ENCODE assay signal across 10 cellular contexts in the genomic region with DNA sequence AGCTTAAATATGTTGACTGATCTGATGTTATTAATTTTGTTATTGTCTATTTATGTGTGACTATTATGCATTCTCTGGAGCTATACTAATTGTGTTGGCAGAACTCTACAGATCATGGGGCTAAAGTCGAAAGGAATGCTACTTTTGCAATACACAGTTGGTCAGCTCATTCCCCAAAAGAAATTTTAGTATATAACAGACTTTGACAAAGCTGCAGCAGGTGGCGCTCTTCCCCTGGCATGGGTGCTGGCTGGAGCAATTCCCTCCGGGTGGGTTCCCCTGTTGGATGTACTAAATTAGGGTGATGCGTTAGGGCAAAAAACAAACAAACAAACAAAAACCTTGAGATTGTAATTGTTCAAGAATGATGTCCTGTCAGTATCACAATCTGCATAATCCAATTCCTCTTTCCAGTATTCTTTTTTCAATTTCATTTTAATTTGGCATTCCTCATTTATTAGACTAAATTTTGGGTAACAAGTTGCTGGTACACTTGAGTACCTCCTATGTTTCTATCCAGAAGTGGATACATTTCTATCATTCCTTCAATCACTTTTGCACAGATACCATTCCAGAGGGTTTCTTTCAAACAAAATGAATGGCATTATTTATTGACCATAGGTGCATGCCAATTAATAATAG.
DNase-seq lines count a peak whose midpoint lies in the region; ATAC-seq and FAIRE-seq lines count a peak whose summit lies in the region.
"Had no signal": no experiment of that assay in that cellular context is flagged by ENCODE, and none has a peak within 500 bp of the region (broad histone marks: within the 10 kb centered on the region; RNA-seq: fewer than 3 reads in every experiment).

No MANE protein-coding gene starts in this region.

- H3K9me2 ChIP-seq in GM23248 (ENCODE audit: insufficient read depth), result no peaks in the 10 kb centered on the region

- CTCF ChIA-PET in activated CD8-positive, alpha-beta T cell treated with anti-CD3 and anti-CD28 coated beads, Interleukin-2, amount 10 ng/mL, durations not matched to agents 7 days and 5 days (lab: Charles Lee), result interaction anchor here (0.7 to 3.0 kb wide), 12 partner anchors 9 to 737 kb away, joined by 3 to 21 read pairs (median 5); no protein-coding TSS in a partner anchor

- H3K36me3 ChIP-seq in GM23248 (ENCODE audit: low read depth) (no peaks in the 10 kb centered on the region), iPS DF 6.9 (ENCODE audit: control insufficient read depth, insufficient read depth, low read length) (no peaks in the 10 kb centered on the region), aorta (ENCODE audit: control insufficient read depth in 1 of 2, insufficient read depth in 2 of 2, low read length in 1 of 2) (no peaks in the 10 kb centered on the region)

- no peaks in the 10 kb centered on the region for H3K4me1 ChIP-seq in GM23248 (ENCODE audit: insufficient read depth)
- H3K4me1 ChIP-seq in iPS DF 6.9 (ENCODE audit: control insufficient read depth, insufficient read depth, low read length), result no peaks in the 10 kb centered on the region
- no peaks in the 10 kb centered on the region for H3K4me1 ChIP-seq in aorta (ENCODE audit: control insufficient read depth in 1 of 2, insufficient read depth in 2 of 2, low read length in 2 of 2)

- no peak overlapping the region for H3K4me2 ChIP-seq in GM23248 (ENCODE audit: unreplicated experiment)

- no peaks in the 10 kb centered on the region for H3K79me2 ChIP-seq in GM23248 (ENCODE audit: insufficient read depth)

- no peak overlapping the region for H3K27ac Mint-ChIP-seq in activated CD8-positive, alpha-beta T cell treated with anti-CD3 and anti-CD28 coated beads, Interleukin-2, amount 10 ng/mL, durations not matched to agents 7 days and 5 days
- H3K27ac Mint-ChIP-seq: activated naive CD4-positive, alpha-beta T cell treated with anti-CD3 and anti-CD28 coated beads, Interleukin-2, amount 50 U/mL, for 72 hours; CD4-positive, CD25-positive, alpha-beta regulatory T cell had no signal

- H3K9me3 ChIP-seq in GM23248 (ENCODE audit: low read depth) (no peaks in the 10 kb centered on the region), iPS DF 6.9 (ENCODE audit: control insufficient read depth, insufficient read depth, low read length) (no peaks in the 10 kb centered on the region), aorta (ENCODE audit: control insufficient read depth, low read length) (no peaks in the 10 kb centered on the region)

- no peaks in the 10 kb centered on the region for H3F3A ChIP-seq in GM23248 (ENCODE audit: insufficient read depth)

- H3K27ac ChIP-seq in GM23248 (no peak overlapping the region), iPS DF 6.9 (ENCODE audit: low read length) (no peak overlapping the region), aorta (ENCODE audit: low read depth in 1 of 2, low read length in 2 of 2) (no peak overlapping the region)

- no peak overlapping the region for H3K4me3 Mint-ChIP-seq in activated CD8-positive, alpha-beta T cell treated with anti-CD3 and anti-CD28 coated beads, Interleukin-2, amount 10 ng/mL, durations not matched to agents 7 days and 5 days
- H3K4me3 Mint-ChIP-seq: CD4-positive, CD25-positive, alpha-beta regulatory T cell had no signal

- H3K27me3 ChIP-seq in GM23248 (replicated peaks; ENCODE audit: insufficient read depth) (0 out of 2 replicates have a peak, but pooled peaks cover 8% of the 10 kb centered on the region), iPS DF 6.9 (ENCODE audit: control insufficient read depth, insufficient read depth, low read length) (no peaks in the 10 kb centered on the region), aorta (ENCODE audit: control insufficient read depth in 1 of 2, insufficient read depth in 2 of 2, low read length in 1 of 2) (peaks cover 0 to 2% of the 10 kb centered on the region in 2 donors)

- no peak overlapping the region for H3K9ac ChIP-seq in GM23248

- WGBS in GM23248 (ENCODE audit: low coverage in 1 of 2, low lambda C conversion rate in 2 of 2, missing lambda C conversion rate in 2 of 2), 2 experiments, result 1 to 5% methylated on average over 4 of the region's 4 CpGs
- WGBS in iPS DF 6.9 (ENCODE audit: insufficient coverage, insufficient read length), result no CpG with 5 or more reads among the region's 4 CpGs
- WGBS in aorta, 2 donors, result 3 to 5% methylated on average over 4 of the region's 4 CpGs

- no peak for ATAC-seq in activated CD8-positive, alpha-beta T cell treated with anti-CD3 and anti-CD28 coated beads, Interleukin-2, amount 10 ng/mL, durations not matched to agents 7 days and 5 days
- ATAC-seq in aorta (ENCODE audit: low FRiP score), result no peak
- ATAC-seq: activated naive CD4-positive, alpha-beta T cell treated with anti-CD3 and anti-CD28 coated beads, Interleukin-2, amount 50 U/mL, for 72 hours had no signal

- H3K4me1 Mint-ChIP-seq in activated CD8-positive, alpha-beta T cell treated with anti-CD3 and anti-CD28 coated beads, Interleukin-2, amount 10 ng/mL, durations not matched to agents 7 days and 5 days (ENCODE audit: low read depth), result no peaks in the 10 kb centered on the region
- H3K4me1 Mint-ChIP-seq: CD4-positive, CD25-positive, alpha-beta regulatory T cell had no signal

- no peak overlapping the region for H3K4me3 ChIP-seq in GM23248
- H3K4me3 ChIP-seq in iPS DF 6.9 (ENCODE audit: low read length), result no peak overlapping the region
- no peak overlapping the region for H3K4me3 ChIP-seq in aorta (ENCODE audit: low read length in 2 of 2)

- H3K27me3 Mint-ChIP-seq in activated CD8-positive, alpha-beta T cell treated with anti-CD3 and anti-CD28 coated beads, Interleukin-2, amount 10 ng/mL, durations not matched to agents 7 days and 5 days (ENCODE audit: low read depth), result no peaks in the 10 kb centered on the region
- H3K27me3 Mint-ChIP-seq: CD4-positive, CD25-positive, alpha-beta regulatory T cell had no signal

- H2AFZ ChIP-seq in GM23248, result no peak overlapping the region

- H4K20me1 ChIP-seq in GM23248 (ENCODE audit: insufficient read depth), result no peaks in the 10 kb centered on the region

- DNase-seq in NCI-H1436 (lab: John Stamatoyannopoulos, UW), result peak; percentile 45
- no peak for DNase-seq in NCI-H1436 treated with DMSO at 0.1 percent for 48 hours (lab: John Stamatoyannopoulos, UW)
- peak; percentile 70 for DNase-seq in GM23248
- DNase-seq in NCI-H187 treated with DMSO at 0.1 percent for 48 hours (lab: John Stamatoyannopoulos, UW), result peak; percentile 11
- peak; percentile 34 for DNase-seq in activated CD8-positive, alpha-beta T cell treated with anti-CD3 and anti-CD28 coated beads, Interleukin-2, amount 10 ng/mL, durations not matched to agents 7 days and 5 days
- peak; percentile 13 for DNase-seq in iPS DF 6.9 (ENCODE audit: low read depth, low spot score)
- peak; percentile 35 for DNase-seq in urothelium cell line (ENCODE audit: low spot score)
- no peak for DNase-seq in aorta

- no peaks in the 10 kb centered on the region for H3K9me3 Mint-ChIP-seq in activated CD8-positive, alpha-beta T cell treated with anti-CD3 and anti-CD28 coated beads, Interleukin-2, amount 10 ng/mL, durations not matched to agents 7 days and 5 days (ENCODE audit: insufficient read depth)
- H3K9me3 Mint-ChIP-seq: activated naive CD4-positive, alpha-beta T cell treated with anti-CD3 and anti-CD28 coated beads, Interleukin-2, amount 50 U/mL, for 72 hours had no signal

- H3K36me3 Mint-ChIP-seq in activated CD8-positive, alpha-beta T cell treated with anti-CD3 and anti-CD28 coated beads, Interleukin-2, amount 10 ng/mL, durations not matched to agents 7 days and 5 days (ENCODE audit: low read depth), result no peaks in the 10 kb centered on the region
- H3K36me3 Mint-ChIP-seq: activated naive CD4-positive, alpha-beta T cell treated with anti-CD3 and anti-CD28 coated beads, Interleukin-2, amount 50 U/mL, for 72 hours; CD4-positive, CD25-positive, alpha-beta regulatory T cell had no signal

- intact Hi-C loops in aorta (cut with DNase I), result no loop called here

- in situ Hi-C loops in GM23248 (cut with MboI), result no loop called here

- POLR2A ChIA-PET in activated CD8-positive, alpha-beta T cell treated with anti-CD3 and anti-CD28 coated beads, Interleukin-2, amount 10 ng/mL, durations not matched to agents 7 days and 5 days (lab: Charles Lee), result no interaction called here

- no peak for FAIRE-seq in urothelium cell line (lab: Jason Lieb, UNC)

Comparison
In these comparisons a context has a peak if more than half of its experiments do, and no peak if none do; other contexts are left out.
1. DNase-seq: peak in NCI-H1436 (single experiment), GM23248 (single experiment), NCI-H187 treated with DMSO at 0.1 percent for 48 hours (single experiment), activated CD8-positive, alpha-beta T cell treated with anti-CD3 and anti-CD28 coated beads, Interleukin-2, amount 10 ng/mL, durations not matched to agents 7 days and 5 days (single experiment), iPS DF 6.9 (single experiment) and urothelium cell line (single experiment); none in NCI-H1436 treated with DMSO at 0.1 percent for 48 hours (single experiment) and aorta (0 of 2).